In genomic region chr5:119353213-119353612, GRCh38 we compare ENCODE assay signal across 14 cellular contexts. TPM values are rescaled to one million over a fixed set of nuclear protein-coding genes. Genes with fewer than 3 reads are reported as not detected.
DNase-seq lines count a peak whose midpoint lies in the region; ATAC-seq, FAIRE-seq and TF ChIP-seq lines count a peak whose summit lies in the region.
"Had no signal": no experiment of that assay in that cellular context is flagged by ENCODE, and none has a peak within 500 bp of the region (broad histone marks: within the 10 kb centered on the region; RNA-seq: fewer than 3 reads in every experiment).

No MANE protein-coding gene starts in this region.

- no peaks in the 10 kb centered on the region for H3K9me3 ChIP-seq in CD4-positive, alpha-beta memory T cell (ENCODE audit: control insufficient read depth in 1 of 2, low read length in 2 of 2)
- no peaks in the 10 kb centered on the region for H3K9me3 ChIP-seq in breast epithelium
- H3K9me3 ChIP-seq: esophagus squamous epithelium, SJSA1, transverse colon had no signal

- H3K4me1 ChIP-seq in CD4-positive, alpha-beta memory T cell (ENCODE audit: insufficient read depth, low read length), result peaks cover 92% of the 10 kb centered on the region
- no peaks in the 10 kb centered on the region for H3K4me1 ChIP-seq in breast epithelium

- TF ChIP-seq POLR2A in GM12891 (IDR thresholded peaks at IDR 0.05; ENCODE audit: low read depth, low read length), result no peak
- TF ChIP-seq POLR2A in breast epithelium (IDR thresholded peaks at IDR 0.05), result no peak

- POLR2A ChIA-PET in CD4-positive, alpha-beta memory T cell (lab: Charles Lee; ENCODE audit: partially characterized antibody), result interaction anchor here (0.8 to 23.0 kb wide), 8 partner anchors 9 to 75 kb away, joined by 3 to 727 read pairs (median 6); no protein-coding TSS in a partner anchor
- POLR2A ChIA-PET in activated CD4-positive, alpha-beta memory T cell treated with anti-CD3 and anti-CD28 coated beads for 36 hours (lab: Charles Lee), result interaction anchor here (0.9 to 22.4 kb wide), 5 partner anchors 10 to 282 kb away, joined by 3 to 504 read pairs (median 5); partner anchors contain the start of gene DMXL1

- H3K27me3 ChIP-seq in CD4-positive, alpha-beta memory T cell (ENCODE audit: insufficient read depth, low read length), result no peaks in the 10 kb centered on the region
- no peaks in the 10 kb centered on the region for H3K27me3 ChIP-seq in breast epithelium
- H3K27me3 ChIP-seq: esophagus squamous epithelium, transverse colon had no signal

- H3K4me3 Mint-ChIP-seq in CD4-positive, alpha-beta memory T cell, result peak overlapping the region; percentile 74 to 96 (median 83)
- H3K4me3 Mint-ChIP-seq in activated CD4-positive, alpha-beta memory T cell treated with anti-CD3 and anti-CD28 coated beads for 36 hours, result peak overlapping the region; percentile 62
- H3K4me3 Mint-ChIP-seq in mesothelial cell of epicardium (no peak overlapping the region), HFFc6 (no peak overlapping the region)

- peak; percentile 71 for FAIRE-seq in GM12891 (lab: Jason Lieb, UNC)

- peak overlapping the region; percentile 78 for H3K27ac ChIP-seq in CD4-positive, alpha-beta memory T cell (ENCODE audit: low read depth, low read length)
- H3K27ac ChIP-seq in breast epithelium, result no peak overlapping the region
- H3K27ac ChIP-seq: BLaER1, SJSA1 had no signal

- ATAC-seq in GM21423 (IDR thresholded peaks at IDR 0.05; ENCODE audit: unreplicated experiment), result no peak
- ATAC-seq: left colon had no signal

- H3K4me3 ChIP-seq in CD4-positive, alpha-beta memory T cell (ENCODE audit: low read length in 2 of 2), result peak overlapping the region in 1 of 2 donors; percentile 39
- H3K4me3 ChIP-seq in breast epithelium, result no peak overlapping the region
- H3K4me3 ChIP-seq: BLaER1, esophagus squamous epithelium, SJSA1, transverse colon had no signal

- peak overlapping the region; percentile 86 to 94 (median 90) for H3K27ac Mint-ChIP-seq in CD4-positive, alpha-beta memory T cell
- H3K27ac Mint-ChIP-seq in activated CD4-positive, alpha-beta memory T cell treated with anti-CD3 and anti-CD28 coated beads for 36 hours, result peak overlapping the region; percentile 90
- H3K27ac Mint-ChIP-seq in mesothelial cell of epicardium (peak overlapping the region; percentile 18), HFFc6 (no peak overlapping the region)

- intact Hi-C loops in CD4-positive, alpha-beta memory T cell (cut with micrococcal nuclease), result loop anchor here (1.0 kb wide), 1 partner anchor 12 kb away; no protein-coding TSS in a partner anchor
- intact Hi-C loops in activated CD4-positive, alpha-beta memory T cell treated with anti-CD3 and anti-CD28 coated beads for 36 hours (cut with micrococcal nuclease), result no loop called here
- intact Hi-C loops in breast epithelium (cut with DNase I; ENCODE audit: low total_unique reads), result no loop called here

- peaks cover 11 to 35% of the 10 kb centered on the region in 2 donors for H3K36me3 Mint-ChIP-seq in CD4-positive, alpha-beta memory T cell
- H3K36me3 Mint-ChIP-seq in activated CD4-positive, alpha-beta memory T cell treated with anti-CD3 and anti-CD28 coated beads for 36 hours, result peaks cover 30% of the 10 kb centered on the region
- H3K36me3 Mint-ChIP-seq in mesothelial cell of epicardium (no peaks in the 10 kb centered on the region), HFFc6 (ENCODE audit: low read depth) (no peaks in the 10 kb centered on the region)

- H3K36me3 ChIP-seq in CD4-positive, alpha-beta memory T cell (ENCODE audit: insufficient read depth, low read length), result no peaks in the 10 kb centered on the region
- no peaks in the 10 kb centered on the region for H3K36me3 ChIP-seq in breast epithelium
- H3K36me3 ChIP-seq: BLaER1, esophagus squamous epithelium, SJSA1, transverse colon had no signal

- no peak for DNase-seq in CD4-positive, alpha-beta memory T cell
- DNase-seq in GM12891 (ENCODE audit: insufficient read length, low spot score) (no peak), mesothelial cell of epicardium (ENCODE audit: low spot score in 2 of 2, unreplicated experiment in 2 of 2) (no peak), NCI-H345 treated with DMSO at 0.1 percent for 48 hours (lab: John Stamatoyannopoulos, UW; ENCODE audit: unreplicated experiment) (no peak), HFFc6 (no peak), breast epithelium (ENCODE audit: low spot score in 2 of 2) (no peak)
- DNase-seq in activated CD4-positive, alpha-beta memory T cell treated with anti-CD3 and anti-CD28 coated beads for 36 hours, result no peak
- DNase-seq: DND-41, esophagus squamous epithelium, left colon, transverse colon had no signal

- H3K4me1 Mint-ChIP-seq in CD4-positive, alpha-beta memory T cell, result peaks cover 69 to 95% (median 84%) of the 10 kb centered on the region in 4 donors
- peaks cover 70% of the 10 kb centered on the region for H3K4me1 Mint-ChIP-seq in activated CD4-positive, alpha-beta memory T cell treated with anti-CD3 and anti-CD28 coated beads for 36 hours (ENCODE audit: low read depth)
- peaks cover 48% of the 10 kb centered on the region for H3K4me1 Mint-ChIP-seq in mesothelial cell of epicardium
- peaks cover 20% of the 10 kb centered on the region for H3K4me1 Mint-ChIP-seq in HFFc6 (ENCODE audit: low read depth)

- H3K9me3 Mint-ChIP-seq in CD4-positive, alpha-beta memory T cell, result no peaks in the 10 kb centered on the region
- H3K9me3 Mint-ChIP-seq in activated CD4-positive, alpha-beta memory T cell treated with anti-CD3 and anti-CD28 coated beads for 36 hours, result no peaks in the 10 kb centered on the region
- H3K9me3 Mint-ChIP-seq in mesothelial cell of epicardium (no peaks in the 10 kb centered on the region), HFFc6 (no peaks in the 10 kb centered on the region)

- CTCF ChIA-PET in CD4-positive, alpha-beta memory T cell (lab: Charles Lee; ENCODE audit: partially characterized antibody), result interaction anchor here (0.9 to 1.9 kb wide), 8 partner anchors 13 to 365 kb away, joined by 3 to 7 read pairs (median 4); partner anchors contain the start of gene DTWD2
- CTCF ChIA-PET in activated CD4-positive, alpha-beta memory T cell treated with anti-CD3 and anti-CD28 coated beads for 36 hours (lab: Charles Lee), result interaction anchor here (0.7 to 1.9 kb wide), 7 partner anchors 11 to 58 kb away, joined by 3 to 13 read pairs (median 3); no protein-coding TSS in a partner anchor

- H3K27me3 Mint-ChIP-seq in CD4-positive, alpha-beta memory T cell, result no peaks in the 10 kb centered on the region
- H3K27me3 Mint-ChIP-seq in activated CD4-positive, alpha-beta memory T cell treated with anti-CD3 and anti-CD28 coated beads for 36 hours, result no peaks in the 10 kb centered on the region
- H3K27me3 Mint-ChIP-seq in mesothelial cell of epicardium (ENCODE audit: low read depth), result no peaks in the 10 kb centered on the region
- peaks cover 2% of the 10 kb centered on the region; the same call in 1 of the 2 replicates for H3K27me3 Mint-ChIP-seq in HFFc6 (ENCODE audit: insufficient read depth)

- TF ChIP-seq CTCF in mesothelial cell of epicardium (IDR thresholded peaks at IDR 0.05; ENCODE audit: unreplicated experiment) (no peak), HFFc6 (IDR thresholded peaks at IDR 0.05) (no peak), breast epithelium (IDR thresholded peaks at IDR 0.05) (no peak)

TF ChIP-seq in GM12891, 5 proteins besides CTCF, POLR2A, EP300 and RAD21:
- TF ChIP-seq POLR2AphosphoS5 (IDR thresholded peaks at IDR 0.05; ENCODE audit: low read depth, low read length) (no peak), PAX5 (IDR thresholded peaks at IDR 0.05; ENCODE audit: insufficient read depth, low read length, severe bottlenecking) (no peak), SPI1 (IDR thresholded peaks at IDR 0.05; ENCODE audit: low read depth, low read length) (no peak), POU2F2 (IDR thresholded peaks at IDR 0.05; ENCODE audit: low read depth, low read length) (no peak), TAF1 (IDR thresholded peaks at IDR 0.05; ENCODE audit: low read depth, low read length) (no peak)
TF ChIP-seq in GM12891: peak in this region for 0.

RNA-seq across cellular contexts. Expression of gene TNFAIP8, which starts 2.6 kb away (rescaled TPM):
- 100 to 1,000 TPM; 167 to 176 TPM for total RNA-seq in CD4-positive, alpha-beta memory T cell
- 100 to 1,000 TPM; 277 to 423 TPM for polyA plus RNA-seq in CD4-positive, alpha-beta memory T cell
- polyA plus RNA-seq in GM12891 (2012; ENCODE audit: low read depth, missing spikeins), result 82.8 TPM
- 100 to 1,000 TPM; 153 to 159 TPM for total RNA-seq in activated CD4-positive, alpha-beta memory T cell treated with anti-CD3 and anti-CD28 coated beads for 36 hours
- 26.5 to 33.3 TPM (median 28.6 TPM) in 3 replicates for total RNA-seq in mesothelial cell of epicardium
- total RNA-seq in HFFc6 (2021; fragmentation: NEBNext Ultra II Directional; extraction: Animal tissue kit (Norgen Biotek cat#: 25700)), result 10 to 100 TPM in 4 of 6 experiments, 1 to 10 TPM in 2; 8.0 to 13.9 (median 10.5) TPM
- 100 to 1,000 TPM in 1 of 3 donors, 10 to 100 TPM in 2; 35.4 to 167 (median 37.3) TPM for total RNA-seq in breast epithelium

Comparison
In these comparisons a context has a peak if more than half of its experiments do, and no peak if none do; other contexts are left out.
1. H3K4me3 Mint-ChIP-seq: peak in CD4-positive, alpha-beta memory T cell (8 of 8) and activated CD4-positive, alpha-beta memory T cell treated with anti-CD3 and anti-CD28 coated beads for 36 hours (single experiment); none in mesothelial cell of epicardium (single experiment) and HFFc6 (single experiment).